ENCODE assay signal across 2 cellular contexts in the genomic region with DNA sequence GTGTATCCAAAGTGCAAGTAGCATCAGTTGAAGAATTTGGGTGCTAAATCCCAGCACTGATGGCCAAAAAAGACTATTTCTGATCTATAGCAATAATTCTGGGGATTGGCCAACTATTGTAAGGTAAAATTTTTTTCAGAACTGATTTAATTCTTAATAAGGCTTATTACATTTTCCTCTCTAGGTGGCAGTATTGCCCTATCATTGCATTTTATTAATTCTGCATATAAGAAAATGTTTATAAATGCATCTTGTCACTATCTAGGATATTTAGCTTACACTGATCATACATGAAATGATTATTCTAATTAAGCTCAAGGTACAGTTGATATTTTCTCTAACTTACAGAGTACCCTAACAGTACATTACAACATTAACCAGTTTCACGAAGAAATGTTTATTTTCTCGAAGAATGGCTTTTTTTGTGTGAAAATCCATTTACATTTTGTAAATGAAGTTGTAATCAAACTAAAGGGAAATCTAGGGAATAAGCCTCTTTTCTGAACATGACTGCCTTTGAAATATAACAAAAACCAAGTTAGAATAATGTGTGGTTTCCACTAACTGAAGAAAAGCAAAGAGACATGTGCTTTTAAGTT.
TF ChIP-seq lines count a peak whose summit lies in the region.

No MANE protein-coding gene starts in this region.

TF ChIP-seq in IMR-90, 13 proteins besides CTCF, POLR2A, EP300 and RAD21:
- TF ChIP-seq SMC3 (IDR thresholded peaks at IDR 0.05; ENCODE audit: low read depth, low read length): peak; percentile 43
- no peak for TF ChIP-seq FOS (IDR thresholded peaks at IDR 0.05; ENCODE audit: low read depth, low read length)

TF ChIP-seq in SK-N-SH, 30 proteins besides CTCF, POLR2A, EP300 and RAD21:
- TF ChIP-seq ZBTB33 (IDR thresholded peaks at IDR 0.05; ENCODE audit: borderline replicate concordance, low read depth) (no peak), SMC3 (IDR thresholded peaks at IDR 0.05; ENCODE audit: low read depth, low read length) (peak; percentile 61)
